8 cellular contexts compared by ENCODE assay signal in genomic region chr4:73070072-73070385, GRCh38. TPM values are rescaled to one million over a fixed set of nuclear protein-coding genes. Genes with fewer than 3 reads are reported as not detected.
DNase-seq lines count a peak whose midpoint lies in the region; ATAC-seq and TF ChIP-seq lines count a peak whose summit lies in the region.

No MANE protein-coding gene starts in this region.

- no CpG with 5 or more reads among the region's 9 CpGs for WGBS in IMR-90 (ENCODE audit: extremely low coverage in 2 of 2, insufficient read length in 1 of 2), 2 experiments
- WGBS in lung, 2 donors: 3 to 6% methylated on average over 9 of the region's 9 CpGs

- no peaks in the 10 kb centered on the region for H4K20me1 ChIP-seq in IMR-90 (ENCODE audit: insufficient read depth, low read length)

- DNase-seq in IMR-90 (no peak), astrocyte of the spinal cord (ENCODE audit: low read depth, low spot score) (no peak), lung (ENCODE audit: low spot score) (no peak), vagina (ENCODE audit: extremely low spot score in 2 of 2) (no peak), AG08395 (ENCODE audit: low spot score) (no peak)
- no peak for DNase-seq in activated CD4-positive, alpha-beta T cell treated with anti-CD3 and anti-CD28 coated beads for 1 hour

- dilution Hi-C loops in IMR-90 (cut with HindIII; ENCODE audit: low sequenced_read_pairs, unreplicated experiment): no loop called here

- H3K4me1 ChIP-seq in IMR-90 (ENCODE audit: control insufficient read depth, insufficient read depth, low read length) (no peaks in the 10 kb centered on the region; the same call in 1 of the 2 replicates), lung (ENCODE audit: control insufficient read depth in 2 of 2, insufficient read depth in 2 of 2, low read length in 2 of 2) (peaks cover 0 to 7% of the 10 kb centered on the region in 2 donors), vagina (no peaks in the 10 kb centered on the region)

- peak overlapping the region; percentile 17; the same call in 1 of the 2 replicates for H2BK120ac ChIP-seq in IMR-90 (ENCODE audit: low read depth, low read length)

- no peak for TF ChIP-seq CTCF in IMR-90 (conservative IDR thresholded peaks at IDR 0.05; ENCODE audit: low read depth, low read length)
- TF ChIP-seq CTCF in astrocyte of the spinal cord (IDR thresholded peaks at IDR 0.05; ENCODE audit: low read depth, low read length): no peak
- no peak for TF ChIP-seq CTCF in lung (IDR thresholded peaks at IDR 0.05; ENCODE audit: control extremely low read depth, extremely low read depth)
- TF ChIP-seq CTCF in vagina (IDR thresholded peaks at IDR 0.05): no peak

- H3K4me2 ChIP-seq in IMR-90 (ENCODE audit: low read depth, low read length): peak overlapping the region; percentile 82

- intact Hi-C loops in IMR-90 (cut with micrococcal nuclease): no loop called here
- intact Hi-C loops in vagina (cut with DNase I): no loop called here

- no peaks in the 10 kb centered on the region for H3K9me1 ChIP-seq in IMR-90 (ENCODE audit: insufficient read depth, low read length)

- peak overlapping the region; percentile 50; the same call in 1 of the 2 replicates for H3K23ac ChIP-seq in IMR-90 (ENCODE audit: low read depth, low read length)

- TF ChIP-seq RAD21 in IMR-90 (IDR thresholded peaks at IDR 0.05; ENCODE audit: low read length): no peak

- peak overlapping the region; percentile 63 for H3K9ac ChIP-seq in IMR-90 (ENCODE audit: low read depth, low read length)

- H3K18ac ChIP-seq in IMR-90 (ENCODE audit: low read depth, low read length): peak overlapping the region; percentile 3; the same call in 1 of the 2 replicates

- peak overlapping the region; percentile 88 for H4K5ac ChIP-seq in IMR-90 (ENCODE audit: low read depth, low read length)

- ATAC-seq in GM21526 (IDR thresholded peaks at IDR 0.05; ENCODE audit: low FRiP score, unreplicated experiment) (peak; percentile 16), IMR-90 (ENCODE audit: low read depth) (no peak), lung (ENCODE audit: insufficient read depth, low FRiP score) (peak; percentile 1)

- BruUV-seq in IMR-90 (replicated peaks; lab: Mats Ljungman, UMichigan): no TSS peak

- H3K4ac ChIP-seq in IMR-90 (ENCODE audit: low read depth, low read length): peak overlapping the region; percentile 39

- in situ Hi-C loops in IMR-90 (cut with MboI; ENCODE audit: low sequenced_read_pairs) (no loop called here), astrocyte of the spinal cord (cut with HindIII; ENCODE audit: low sequenced_read_pairs) (no loop called here)

- H2AFZ ChIP-seq in IMR-90 (replicated peaks; ENCODE audit: low read length, poor library complexity): peak overlapping the region; percentile 95

- H3K36me3 ChIP-seq in IMR-90 (ENCODE audit: control insufficient read depth, insufficient read depth, low read length) (no peaks in the 10 kb centered on the region), lung (ENCODE audit: control insufficient read depth in 2 of 2, insufficient read depth in 2 of 2, low read length in 2 of 2) (peaks cover 0 to 3% of the 10 kb centered on the region in 2 donors), vagina (peaks cover 0 to 6% of the 10 kb centered on the region in 2 donors)

- H2BK20ac ChIP-seq in IMR-90 (ENCODE audit: low read depth, low read length): no peak overlapping the region

- no peak for TF ChIP-seq POLR2A in IMR-90 (IDR thresholded peaks at IDR 0.05; ENCODE audit: low read depth, low read length)
- TF ChIP-seq POLR2A in vagina (IDR thresholded peaks at IDR 0.05): no peak

- H2BK15ac ChIP-seq in IMR-90 (ENCODE audit: low read depth, low read length): 0 out of 3 replicates have a peak overlapping the region, but pooled peaks have one; percentile 6

- H4K8ac ChIP-seq in IMR-90 (ENCODE audit: low read depth in 2 of 2, low read length in 2 of 2): peak overlapping the region; percentile 84 to 94

- peak overlapping the region; percentile 54 for H3K14ac ChIP-seq in IMR-90 (replicated peaks; ENCODE audit: low read depth, low read length)

- no peak overlapping the region for H2AK9ac ChIP-seq in IMR-90 (replicated peaks; ENCODE audit: low read depth, low read length, poor library complexity)

- peak overlapping the region; percentile 50; the same call in 1 of the 2 replicates for H3K4me3 ChIP-seq in GM08714 (ENCODE audit: low read length)
- peak overlapping the region; percentile 40 for H3K4me3 ChIP-seq in IMR-90 (ENCODE audit: insufficient read depth, low read depth, low read length)
- H3K4me3 ChIP-seq in astrocyte of the spinal cord (ENCODE audit: low read depth, low read length): peak overlapping the region; percentile 80
- no peak overlapping the region for H3K4me3 ChIP-seq in lung
- H3K4me3 ChIP-seq in vagina: peak overlapping the region; percentile 72 to 80

- no peaks in the 10 kb centered on the region for H3K9me3 ChIP-seq in IMR-90 (ENCODE audit: control insufficient read depth, insufficient read depth, low read length)
- no peaks in the 10 kb centered on the region for H3K9me3 ChIP-seq in lung (ENCODE audit: control insufficient read depth in 2 of 2, insufficient read depth in 1 of 2, low read length in 1 of 2)
- H3K9me3 ChIP-seq in vagina: no peaks in the 10 kb centered on the region

- H3K27me3 ChIP-seq in IMR-90 (ENCODE audit: control insufficient read depth, insufficient read depth, low read length) (no peaks in the 10 kb centered on the region), lung (ENCODE audit: control insufficient read depth, insufficient read depth) (no peaks in the 10 kb centered on the region), vagina (no peaks in the 10 kb centered on the region)

- CTCF ChIA-PET in IMR-90 (lab: Yijun Ruan, JAX): no interaction called here

- POLR2A ChIA-PET in IMR-90 (lab: Charles Lee; ENCODE audit: unreplicated experiment): no interaction called here

- H2AK5ac ChIP-seq in IMR-90 (ENCODE audit: low read depth, low read length): 0 out of 2 replicates have a peak overlapping the region, but pooled peaks have one; percentile 21

- H3K79me1 ChIP-seq in IMR-90 (ENCODE audit: low read depth in 1 of 2, low read length in 2 of 2): peaks cover 10 to 26% of the 10 kb centered on the region in 2 experiments; a peak in 2 of 4 replicates

- peak overlapping the region; percentile 5 for H3K27ac ChIP-seq in IMR-90 (ENCODE audit: insufficient read depth, low read length)
- peak overlapping the region; percentile 66 to 95 for H3K27ac ChIP-seq in lung (ENCODE audit: low read depth in 1 of 2, low read length in 1 of 2)
- peak overlapping the region; percentile 87 for H3K27ac ChIP-seq in vagina

- H4K91ac ChIP-seq in IMR-90 (ENCODE audit: insufficient read depth, low read depth, low read length): peak overlapping the region; percentile 65

- H3K56ac ChIP-seq in IMR-90 (ENCODE audit: extremely low read depth, insufficient read depth, low read length): peak overlapping the region; percentile 74

- H2BK5ac ChIP-seq in IMR-90 (ENCODE audit: low read depth, low read length, poor library complexity, severe bottlenecking): peak overlapping the region; percentile 63

TF ChIP-seq in IMR-90, 13 proteins besides CTCF, POLR2A, EP300 and RAD21:
- TF ChIP-seq MAFK (IDR thresholded peaks at IDR 0.05; ENCODE audit: low read depth, low read length): no peak
- no peak for TF ChIP-seq RCOR1 (IDR thresholded peaks at IDR 0.05; ENCODE audit: insufficient replicate concordance, low read length)
- no peak for TF ChIP-seq CHD1 (IDR thresholded peaks at IDR 0.05; ENCODE audit: low read depth, low read length)
- no peak for TF ChIP-seq CEBPB (IDR thresholded peaks at IDR 0.05; ENCODE audit: low read depth, low read length)
- TF ChIP-seq MAZ (IDR thresholded peaks at IDR 0.05; ENCODE audit: borderline replicate concordance, low read depth, low read length): no peak
- TF ChIP-seq BHLHE40 (IDR thresholded peaks at IDR 0.05; ENCODE audit: low read depth, low read length): no peak
- no peak for TF ChIP-seq FOS (IDR thresholded peaks at IDR 0.05; ENCODE audit: low read depth, low read length)
- no peak for TF ChIP-seq ELK1 (IDR thresholded peaks at IDR 0.05; ENCODE audit: borderline replicate concordance, low read depth, low read length)
- no peak for TF ChIP-seq NFE2L2 (IDR thresholded peaks at IDR 0.05; ENCODE audit: low read depth, low read length)
- no peak for TF ChIP-seq USF2 (IDR thresholded peaks at IDR 0.05; ENCODE audit: low read depth, low read length)
- TF ChIP-seq RFX5 (IDR thresholded peaks at IDR 0.05; ENCODE audit: low read depth, low read length): no peak
- no peak for TF ChIP-seq SMC3 (IDR thresholded peaks at IDR 0.05; ENCODE audit: low read depth, low read length)
- no peak for TF ChIP-seq MXI1 (IDR thresholded peaks at IDR 0.05; ENCODE audit: borderline replicate concordance, low read depth, low read length)
TF ChIP-seq in IMR-90: peak in this region for 0.

RNA-seq across cellular contexts. Expression of gene COX18, which starts 0.5 kb away (rescaled TPM):
- total RNA-seq in IMR-90 (2012; rRNA removed): 20.6 and 22.0 TPM in 2 replicates
- polyA plus RNA-seq in IMR-90 (2012; rRNA removed): 6.0 and 8.0 TPM in 2 replicates
- 4.1 and 7.9 TPM in 2 replicates for polyA plus RNA-seq in IMR-90 (2012; cell fraction: cytosol; rRNA removed)
- 6.7 and 15.3 TPM in 2 replicates for polyA plus RNA-seq in IMR-90 (2012; cell fraction: nucleus; rRNA removed; ENCODE audit: low replicate concordance)
- total RNA-seq in lung: 10 to 100 TPM; 16.0 to 18.6 TPM
- 10 to 100 TPM; 10.3 to 11.2 TPM for polyA plus RNA-seq in lung
- total RNA-seq in vagina: 12.8 TPM

Comparison
In these comparisons a context has a peak if more than half of its experiments do, and no peak if none do; other contexts are left out.
1. H3K27ac ChIP-seq: peak in every context shown above with its lines; median percentile 87 in vagina; 80 in lung; 5 in IMR-90.